ENCODE assay signal across 10 cellular contexts in the genomic region with DNA sequence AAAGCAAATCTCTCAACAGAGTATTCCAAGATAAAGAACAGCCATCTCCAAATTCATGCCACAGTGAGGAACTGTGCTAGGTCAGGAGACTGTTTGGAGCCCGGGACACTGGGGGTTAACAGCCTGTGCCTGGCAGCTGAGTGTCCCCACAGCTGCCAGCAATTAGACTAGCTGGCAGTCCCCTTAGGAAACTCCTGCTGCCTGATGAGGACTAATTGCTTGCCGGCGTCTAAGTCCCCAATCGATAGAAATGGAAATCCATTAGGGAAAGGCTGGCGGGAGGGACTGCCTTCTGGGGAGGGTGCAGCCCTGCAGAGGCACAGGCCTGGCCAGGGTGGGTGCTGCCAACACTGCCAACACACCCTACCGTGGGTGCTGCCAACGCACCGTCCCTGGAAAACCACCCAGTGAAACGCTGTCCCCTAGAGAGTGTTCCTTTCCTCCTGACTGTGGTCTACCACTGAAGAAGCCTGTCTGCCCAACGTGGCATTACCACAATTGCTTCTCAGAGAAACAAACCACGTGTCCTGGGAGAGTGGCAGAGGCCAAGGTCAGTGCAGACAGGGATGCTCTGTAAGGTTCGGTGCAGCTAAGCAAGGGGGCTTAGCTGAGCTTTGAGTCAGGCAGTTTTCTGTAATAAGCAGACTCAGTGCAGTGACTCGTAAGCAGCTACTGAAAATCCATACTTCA.
DNase-seq lines count a peak whose midpoint lies in the region; ATAC-seq and TF ChIP-seq lines count a peak whose summit lies in the region.
"Had no signal": no experiment of that assay in that cellular context is flagged by ENCODE, and none has a peak within 500 bp of the region (broad histone marks: within the 10 kb centered on the region; RNA-seq: fewer than 3 reads in every experiment).

No MANE protein-coding gene starts in this region.

- H3K9me3 ChIP-seq in psoas muscle (no peaks in the 10 kb centered on the region), PC-3 (ENCODE audit: low read length) (no peaks in the 10 kb centered on the region)
- H3K9me3 ChIP-seq: breast epithelium had no signal

- 11 to 14% (median 14%) methylated on average over 13 of the region's 13 CpGs for WGBS in psoas muscle, 3 donors

- no peak overlapping the region for H3K4me2 ChIP-seq in PC-3 (ENCODE audit: low read length)

- BruUV-seq in PC-3 (replicated peaks; lab: Mats Ljungman, UMichigan), result no TSS peak

- DNase-seq in H7 (peak; percentile 37), NCI-H69 (lab: John Stamatoyannopoulos, UW) (peak; percentile 95), globus pallidus (ENCODE audit: low spot score) (peak; percentile 48), psoas muscle (no peak), T1000 (lab: John Stamatoyannopoulos, UW) (no peak), PC-3 (no peak)
- DNase-seq in stimulated activated CD4-positive, alpha-beta T cell treated with anti-CD3 and anti-CD28 coated beads, Interleukin-2, amount 100 ng/mL, for 48 hours, result no peak
- DNase-seq: activated CD4-positive, CD25-positive, alpha-beta regulatory T cell treated with anti-CD3 and anti-CD28 coated beads, Interleukin-2, amount 50 U/mL, for 72 hours had no signal

- H3K27me3 ChIP-seq in H7 (ENCODE audit: control insufficient read depth, insufficient read depth, low read length) (no peaks in the 10 kb centered on the region), psoas muscle (ENCODE audit: insufficient read depth in 3 of 3, low read length in 2 of 3) (no peaks in the 10 kb centered on the region), PC-3 (ENCODE audit: low read length) (no peaks in the 10 kb centered on the region)
- H3K27me3 ChIP-seq: breast epithelium had no signal

- intact Hi-C loops in psoas muscle (cut with DNase I) (no loop called here), PC-3 (cut with micrococcal nuclease) (no loop called here)

- H2AFZ ChIP-seq in PC-3 (ENCODE audit: low read length), result no peak overlapping the region; the same call in 1 of the 2 replicates

- CTCF ChIA-PET in PC-3 (lab: Charles Lee), result no interaction called here

- H3K4me1 ChIP-seq in psoas muscle, result peaks cover 4% of the 10 kb centered on the region
- H3K4me1 ChIP-seq in PC-3 (ENCODE audit: insufficient read depth, low read length), result no peaks in the 10 kb centered on the region
- H3K4me1 ChIP-seq: breast epithelium had no signal

- H3K9me2 ChIP-seq in PC-3 (replicated peaks; ENCODE audit: low read length), result no peaks in the 10 kb centered on the region

- H3K4me3 ChIP-seq in H7 (ENCODE audit: insufficient read depth, low read depth, low read length) (no peak overlapping the region), psoas muscle (peak overlapping the region; percentile 30), PC-3 (ENCODE audit: low read length) (no peak overlapping the region)
- H3K4me3 ChIP-seq: breast epithelium had no signal

- H3K79me2 ChIP-seq in PC-3 (ENCODE audit: low read length), result no peaks in the 10 kb centered on the region

- no peak overlapping the region for H3K9ac ChIP-seq in PC-3 (ENCODE audit: low read length)

- ATAC-seq in psoas muscle (peak; percentile 46 to 66 (median 58)), GM19035 (IDR thresholded peaks at IDR 0.05; ENCODE audit: unreplicated experiment) (no peak), PC-3 (no peak; the same call in 1 of the 2 replicates)

- no peaks in the 10 kb centered on the region for H3F3A ChIP-seq in PC-3 (ENCODE audit: low read length, unreplicated experiment)

- no peaks in the 10 kb centered on the region for H3K36me3 ChIP-seq in H7 (replicated peaks; ENCODE audit: control insufficient read depth, insufficient read depth, low read length)
- no peaks in the 10 kb centered on the region for H3K36me3 ChIP-seq in psoas muscle (ENCODE audit: insufficient read depth in 1 of 2, low read depth in 1 of 2)
- no peaks in the 10 kb centered on the region for H3K36me3 ChIP-seq in PC-3 (ENCODE audit: low read depth, low read length)
- H3K36me3 ChIP-seq: breast epithelium had no signal

- no peaks in the 10 kb centered on the region for H4K20me1 ChIP-seq in PC-3 (ENCODE audit: low read length)

- H3K27ac ChIP-seq in psoas muscle (no peak overlapping the region), PC-3 (ENCODE audit: low read length) (no peak overlapping the region)
- H3K27ac ChIP-seq: breast epithelium had no signal

- TF ChIP-seq CTCF in psoas muscle (IDR thresholded peaks at IDR 0.05), result no peak
- no peak for TF ChIP-seq CTCF in PC-3 (conservative IDR thresholded peaks at IDR 0.05; ENCODE audit: low read depth, low read length)

- POLR2A ChIA-PET in PC-3 (lab: Charles Lee; ENCODE audit: unreplicated experiment), result no interaction called here

Comparison
In these comparisons a context has a peak if more than half of its experiments do, and no peak if none do; other contexts are left out.
1. DNase-seq: peak in H7 (single experiment), NCI-H69 (single experiment) and globus pallidus (single experiment); none in psoas muscle (0 of 2), T1000 (single experiment), PC-3 (single experiment) and stimulated activated CD4-positive, alpha-beta T cell treated with anti-CD3 and anti-CD28 coated beads, Interleukin-2, amount 100 ng/mL, for 48 hours (0 of 2).
2. ATAC-seq: peak in psoas muscle (4 of 4); none in GM19035 (single experiment) and PC-3 (single experiment).